ENCODE assay signal across 1 cellular context in genomic region chr9:127698985-127699670, GRCh38.
A peak's percentile ranks its signal among the peaks of the same experiment; 100 is the strongest.
TF ChIP-seq lines count a peak whose summit lies in the region.

No MANE protein-coding gene starts in this region.

TF ChIP-seq in K562, 482 proteins besides CTCF, POLR2A, EP300 and RAD21 (continued from another document and continues in another):
- TF ChIP-seq ZBTB34 (CRISPR knock-in tag; IDR thresholded peaks at IDR 0.05) (no peak), MYC (IDR thresholded peaks at IDR 0.05; ENCODE audit: low read depth, low read length) (peak; percentile 85), MYC (CRISPR knock-in tag; IDR thresholded peaks at IDR 0.05; ENCODE audit: borderline replicate concordance, low read depth) (peak; percentile 70; the same call in 1 of the 2 replicates), ILK (tag; IDR thresholded peaks at IDR 0.05; ENCODE audit: borderline replicate concordance, low read depth) (no peak), CAMTA2 (CRISPR knock-in tag; conservative IDR thresholded peaks at IDR 0.05) (no peak), ZNF398 (CRISPR knock-in tag; IDR thresholded peaks at IDR 0.05) (no peak), ELF4 (CRISPR knock-in tag; IDR thresholded peaks at IDR 0.05) (peak; percentile 84; the same call in 1 of the 2 replicates), BRD9 (IDR thresholded peaks at IDR 0.05; ENCODE audit: low read depth, partially characterized antibody) (no peak), PRMT5 (CRISPR knock-in tag; IDR thresholded peaks at IDR 0.05) (no peak), HOMEZ (CRISPR knock-in tag; IDR thresholded peaks at IDR 0.05) (no peak), ZBTB11 (CRISPR knock-in tag; IDR thresholded peaks at IDR 0.05) (peak in 1 of 3 experiments; percentile 76; a peak in 2 of 6 replicates), DDX20 (tag; IDR thresholded peaks at IDR 0.05; ENCODE audit: low read depth) (no peak), HMBOX1 (IDR thresholded peaks at IDR 0.05) (peak; percentile 89), ZNF584 (CRISPR knock-in tag; IDR thresholded peaks at IDR 0.05; ENCODE audit: low read depth) (no peak; the same call in 1 of the 2 replicates), POU5F1 (IDR thresholded peaks at IDR 0.05; ENCODE audit: borderline replicate concordance, low read depth, low read length, partially characterized antibody) (no peak), MAFK (IDR thresholded peaks at IDR 0.05; ENCODE audit: low read length) (no peak), YY1 (IDR thresholded peaks at IDR 0.05; ENCODE audit: borderline replicate concordance in 1 of 3, control insufficient read depth in 1 of 3, extremely low read depth in 1 of 3, insufficient read depth in 3 of 3, insufficient read length in 1 of 3, insufficient replicate concordance in 2 of 3, low read depth in 1 of 3, low read length in 2 of 3) (peak in 1 of 3 experiments; percentile 13), MLX (CRISPR knock-in tag; conservative IDR thresholded peaks at IDR 0.05) (no peak), ARHGAP35 (IDR thresholded peaks at IDR 0.05; ENCODE audit: partially characterized antibody) (no peak), ZNF347 (CRISPR knock-in tag; IDR thresholded peaks at IDR 0.05; ENCODE audit: low read depth) (no peak), ZNF79 (CRISPR knock-in tag; IDR thresholded peaks at IDR 0.05; ENCODE audit: low read depth) (no peak), KDM5B (IDR thresholded peaks at IDR 0.05; ENCODE audit: insufficient replicate concordance, low read depth, low read length) (peak; percentile 89), ZKSCAN3 (CRISPR knock-in tag; IDR thresholded peaks at IDR 0.05) (no peak), CREB1 (IDR thresholded peaks at IDR 0.05) (0 out of 2 replicates have a peak, but pooled peaks have one; percentile 32), CREB1 (CRISPR knock-in tag; IDR thresholded peaks at IDR 0.05) (peak; percentile 82), MBD1 (CRISPR knock-in tag; IDR thresholded peaks at IDR 0.05) (no peak), ZC3H11A (IDR thresholded peaks at IDR 0.05; ENCODE audit: low read depth, low read length) (no peak), ZNF384 (IDR thresholded peaks at IDR 0.05; ENCODE audit: low read depth, low read length) (no peak), STAT5B (CRISPR knock-in tag; IDR thresholded peaks at IDR 0.05) (no peak), RFX5 (IDR thresholded peaks at IDR 0.05; ENCODE audit: low read depth, low read length) (no peak), CCNT2 (IDR thresholded peaks at IDR 0.05; ENCODE audit: borderline replicate concordance, extremely low read depth, insufficient read length, low read depth, low read length) (peak; percentile 19), HDAC3 (IDR thresholded peaks at IDR 0.05; ENCODE audit: borderline replicate concordance, partially characterized antibody) (peak; percentile 18), ZNF23 (CRISPR knock-in tag; IDR thresholded peaks at IDR 0.05) (no peak), ZNF12 (CRISPR knock-in tag; IDR thresholded peaks at IDR 0.05) (no peak), SMAD1 (IDR thresholded peaks at IDR 0.05; ENCODE audit: low read depth, low read length, partially characterized antibody) (peak; percentile 18), POLR2B (IDR thresholded peaks at IDR 0.05; ENCODE audit: low read depth, partially characterized antibody) (peak; percentile 84), ZKSCAN1 (IDR thresholded peaks at IDR 0.05; ENCODE audit: low read depth, low read length) (no peak), ZNF408 (CRISPR knock-in tag; IDR thresholded peaks at IDR 0.05; ENCODE audit: low read depth) (no peak), FOXO4 (CRISPR knock-in tag; IDR thresholded peaks at IDR 0.05) (0 out of 2 replicates have a peak, but pooled peaks have one; percentile 75), FOXK1 (CRISPR knock-in tag; IDR thresholded peaks at IDR 0.05; ENCODE audit: borderline replicate concordance) (no peak), GTF3C2 (IDR thresholded peaks at IDR 0.05; ENCODE audit: borderline replicate concordance, extremely low read depth, insufficient read length) (peak; percentile 22), ZBTB8A (IDR thresholded peaks at IDR 0.05; ENCODE audit: partially characterized antibody) (no peak), ZBTB9 (CRISPR knock-in tag; IDR thresholded peaks at IDR 0.05) (peak; percentile 85), NBN (IDR thresholded peaks at IDR 0.05; ENCODE audit: low read depth) (no peak; the same call in none of the 2 replicates), SMAD4 (CRISPR knock-in tag; conservative IDR thresholded peaks at IDR 0.05) (peak; percentile 94), PHF20 (IDR thresholded peaks at IDR 0.05; ENCODE audit: partially characterized antibody) (peak; percentile 82), MTA3 (IDR thresholded peaks at IDR 0.05; ENCODE audit: borderline replicate concordance) (peak; percentile 85; the same call in 1 of the 2 replicates)
